8 cellular contexts compared by ENCODE assay signal in the genomic region with DNA sequence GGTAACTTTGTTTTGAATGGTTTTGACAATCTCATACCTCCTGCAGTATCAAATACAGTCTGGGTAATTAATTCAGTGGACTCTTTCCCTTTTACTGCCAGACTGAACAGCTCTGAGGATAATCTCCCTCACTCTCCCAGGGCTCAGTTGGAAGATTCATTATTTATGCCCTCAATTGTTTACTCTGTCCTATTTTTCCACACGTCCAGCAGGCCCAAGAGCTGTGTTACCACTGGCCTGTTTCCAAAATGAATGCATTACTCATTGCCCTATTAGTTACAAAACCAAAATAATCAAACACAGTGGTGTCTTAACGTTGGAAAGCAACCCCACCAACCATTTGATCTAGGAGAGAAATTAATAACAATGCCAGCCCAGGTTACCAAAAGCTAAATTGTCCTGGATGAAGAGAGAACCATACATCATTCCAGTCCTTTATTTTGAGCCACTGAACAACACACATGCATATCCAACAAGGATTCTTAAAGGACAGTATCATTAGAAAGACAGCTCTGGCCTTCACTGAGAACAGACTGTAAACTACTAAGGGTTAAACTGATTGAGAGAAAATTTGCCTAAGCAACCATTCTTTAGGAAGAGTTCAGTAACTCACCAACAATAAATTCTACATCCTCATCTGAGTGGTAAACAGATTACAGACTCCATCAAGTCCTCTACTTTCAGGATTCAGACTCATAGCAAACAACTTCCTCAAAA. TPM values are rescaled to one million over a fixed set of nuclear protein-coding genes. Genes with fewer than 3 reads are reported as not detected.
DNase-seq lines count a peak whose midpoint lies in the region; ATAC-seq and TF ChIP-seq lines count a peak whose summit lies in the region.

No MANE protein-coding gene starts in this region.

- peaks cover 7 to 54% (median 35%) of the 10 kb centered on the region in 4 donors for H3K4me1 Mint-ChIP-seq in CD4-positive, CD25-positive, alpha-beta regulatory T cell
- H3K4me1 Mint-ChIP-seq in activated T-helper 17 cell treated with anti-CD3 and anti-CD28 coated beads, Interleukin-2, amount 50 U/mL, for 72 hours = peaks cover 16% of the 10 kb centered on the region

- no peak for ATAC-seq in CD4-positive, CD25-positive, alpha-beta regulatory T cell (ENCODE audit: low read depth in 2 of 2)
- no peak for ATAC-seq in activated T-helper 17 cell treated with anti-CD3 and anti-CD28 coated beads, Interleukin-2, amount 50 U/mL, for 72 hours (replicated peaks)
- no peak for ATAC-seq in GM21825 (IDR thresholded peaks at IDR 0.05; ENCODE audit: unreplicated experiment)

- H3K27me3 Mint-ChIP-seq in CD4-positive, CD25-positive, alpha-beta regulatory T cell = no peaks in the 10 kb centered on the region
- no peaks in the 10 kb centered on the region for H3K27me3 Mint-ChIP-seq in activated T-helper 17 cell treated with anti-CD3 and anti-CD28 coated beads, Interleukin-2, amount 50 U/mL, for 72 hours

- H3K9ac ChIP-seq in KMS-11 (no peak overlapping the region), skeletal muscle tissue (ENCODE audit: low read depth in 1 of 3, low read length in 3 of 3) (peak overlapping the region in 2 of 3 donors; percentile 10 to 55)

- no peak for TF ChIP-seq CTCF in KMS-11 (conservative IDR thresholded peaks at IDR 0.05; ENCODE audit: low read depth, low read length)

- no peaks in the 10 kb centered on the region for H3K9me3 Mint-ChIP-seq in CD4-positive, CD25-positive, alpha-beta regulatory T cell
- no peaks in the 10 kb centered on the region for H3K9me3 Mint-ChIP-seq in activated T-helper 17 cell treated with anti-CD3 and anti-CD28 coated beads, Interleukin-2, amount 50 U/mL, for 72 hours

- H4K20me1 ChIP-seq in KMS-11 (ENCODE audit: insufficient read depth) = no peaks in the 10 kb centered on the region

- H3K36me3 Mint-ChIP-seq in CD4-positive, CD25-positive, alpha-beta regulatory T cell = peaks cover 8% of the 10 kb centered on the region
- H3K36me3 Mint-ChIP-seq in activated T-helper 17 cell treated with anti-CD3 and anti-CD28 coated beads, Interleukin-2, amount 50 U/mL, for 72 hours (ENCODE audit: low read depth) = peaks cover 71% of the 10 kb centered on the region

- DNase-seq in CD4-positive, CD25-positive, alpha-beta regulatory T cell = no peak
- peak; percentile 66 for DNase-seq in hepatic stellate cell (ENCODE audit: low spot score)
- no peak for DNase-seq in effector CD8-positive, alpha-beta T cell (lab: John Stamatoyannopoulos, UW)
- DNase-seq in NCI-H1436 (lab: John Stamatoyannopoulos, UW) = no peak

- no peak overlapping the region for H2AFZ ChIP-seq in KMS-11 (ENCODE audit: low read depth)

- no peak overlapping the region for H3K4me3 ChIP-seq in CD4-positive, CD25-positive, alpha-beta regulatory T cell (ENCODE audit: low read depth, low read length)
- H3K4me3 ChIP-seq in KMS-11 (IDR thresholded peaks at IDR 0.05; ENCODE audit: insufficient read depth, low read depth, low read length) (no peak overlapping the region), skeletal muscle tissue (ENCODE audit: low read length in 3 of 3) (no peak overlapping the region)

- peaks cover 24% of the 10 kb centered on the region for H3K36me3 ChIP-seq in CD4-positive, CD25-positive, alpha-beta regulatory T cell (ENCODE audit: control insufficient read depth, insufficient read depth, low read length)
- H3K36me3 ChIP-seq in KMS-11 (ENCODE audit: insufficient read depth) (no peaks in the 10 kb centered on the region), skeletal muscle tissue (ENCODE audit: control insufficient read depth in 3 of 3, insufficient read depth in 3 of 3, low read length in 3 of 3) (peaks cover 0 to 2% (median 0%) of the 10 kb centered on the region in 3 donors)

- H3K27ac Mint-ChIP-seq in CD4-positive, CD25-positive, alpha-beta regulatory T cell = peak overlapping the region; percentile 42 to 60 (median 49)
- H3K27ac Mint-ChIP-seq in activated T-helper 17 cell treated with anti-CD3 and anti-CD28 coated beads, Interleukin-2, amount 50 U/mL, for 72 hours = peak overlapping the region; percentile 76

- no peak overlapping the region for H3K27ac ChIP-seq in CD4-positive, CD25-positive, alpha-beta regulatory T cell (ENCODE audit: insufficient read depth, low read length, poor library complexity, severe bottlenecking)
- H3K27ac ChIP-seq in KMS-11 = peak overlapping the region; percentile 12; the same call in 1 of the 2 replicates
- peak overlapping the region; percentile 69 for H3K27ac ChIP-seq in skeletal muscle tissue (ENCODE audit: low read depth, low read length)

- H3K4me1 ChIP-seq in CD4-positive, CD25-positive, alpha-beta regulatory T cell (ENCODE audit: control insufficient read depth, insufficient read depth, low read length, poor library complexity, severe bottlenecking) = peaks cover 19% of the 10 kb centered on the region
- H3K4me1 ChIP-seq in KMS-11 (ENCODE audit: low read depth, poor library complexity, severe bottlenecking) = peaks cover 36% of the 10 kb centered on the region
- peaks cover 16 to 23% (median 22%) of the 10 kb centered on the region in 3 donors for H3K4me1 ChIP-seq in skeletal muscle tissue (ENCODE audit: control insufficient read depth in 3 of 3, insufficient read depth in 3 of 3, low read length in 3 of 3)

- no peaks in the 10 kb centered on the region for H3K9me3 ChIP-seq in CD4-positive, CD25-positive, alpha-beta regulatory T cell (ENCODE audit: control insufficient read depth in 2 of 2, low read length in 2 of 2)
- H3K9me3 ChIP-seq in skeletal muscle tissue (ENCODE audit: control insufficient read depth in 3 of 3, low read length in 3 of 3) = no peaks in the 10 kb centered on the region

- H3K79me2 ChIP-seq in KMS-11 (ENCODE audit: insufficient read depth, low read depth) = peaks cover 28% of the 10 kb centered on the region; the same call in 1 of the 2 replicates

- no peaks in the 10 kb centered on the region for H3K27me3 ChIP-seq in CD4-positive, CD25-positive, alpha-beta regulatory T cell (ENCODE audit: control insufficient read depth, insufficient read depth, low read length)
- no peaks in the 10 kb centered on the region for H3K27me3 ChIP-seq in KMS-11 (ENCODE audit: insufficient read depth, low read depth)
- H3K27me3 ChIP-seq in skeletal muscle tissue (ENCODE audit: control insufficient read depth in 3 of 3, insufficient read depth in 3 of 3, low read length in 3 of 3) = no peaks in the 10 kb centered on the region

- H3K4me2 ChIP-seq in KMS-11 = peak overlapping the region; percentile 55; the same call in 1 of the 2 replicates

- H3K4me3 Mint-ChIP-seq in CD4-positive, CD25-positive, alpha-beta regulatory T cell = peak overlapping the region in 1 of 4 donors; percentile 41
- peak overlapping the region; percentile 91 for H3K4me3 Mint-ChIP-seq in activated T-helper 17 cell treated with anti-CD3 and anti-CD28 coated beads, Interleukin-2, amount 50 U/mL, for 72 hours

RNA-seq across cellular contexts. Expression of gene FAM222B, which starts 34.5 kb away (rescaled TPM):
- 23.4 TPM for total RNA-seq in CD4-positive, CD25-positive, alpha-beta regulatory T cell
- 10 to 100 TPM in 2 of 4 donors, 1 to 10 TPM in 2; 4.4 to 13.5 (median 11.1) TPM for polyA plus RNA-seq in CD4-positive, CD25-positive, alpha-beta regulatory T cell
- total RNA-seq in activated T-helper 17 cell treated with anti-CD3 and anti-CD28 coated beads, Interleukin-2, amount 50 U/mL, for 72 hours = 10 to 100 TPM; 18.7 to 25.1 TPM
- total RNA-seq in skeletal muscle tissue = 6.3 TPM

RNA-seq across cellular contexts. Expression of gene ERAL1, which starts 46.7 kb away (rescaled TPM):
- total RNA-seq in CD4-positive, CD25-positive, alpha-beta regulatory T cell = 22.1 TPM
- 10 to 100 TPM; 37.7 to 44.9 (median 42.7) TPM for polyA plus RNA-seq in CD4-positive, CD25-positive, alpha-beta regulatory T cell
- total RNA-seq in activated T-helper 17 cell treated with anti-CD3 and anti-CD28 coated beads, Interleukin-2, amount 50 U/mL, for 72 hours = 10 to 100 TPM; 38.2 to 60.2 TPM
- 19.3 TPM for total RNA-seq in skeletal muscle tissue
